ENCODE assay signal across 1 cellular context in genomic region chr2:28650261-28650584, GRCh38.
TF ChIP-seq lines count a peak whose summit lies in the region.

No MANE protein-coding gene starts in this region.

TF ChIP-seq in SK-N-SH treated with all-trans-retinoic acid at 6 μM for 48 hours, 23 proteins besides CTCF, POLR2A, EP300 and RAD21 (continued from another document):
- no peak for TF ChIP-seq PATZ1 (CRISPR knock-in tag; IDR thresholded peaks at IDR 0.05; ENCODE audit: borderline replicate concordance)
- no peak for TF ChIP-seq RARB (CRISPR knock-in tag; IDR thresholded peaks at IDR 0.05)
- TF ChIP-seq SNAI2 (CRISPR knock-in tag; IDR thresholded peaks at IDR 0.05) = no peak
- no peak for TF ChIP-seq OSR1 (CRISPR knock-in tag; IDR thresholded peaks at IDR 0.05)
- TF ChIP-seq PPARA (CRISPR knock-in tag; IDR thresholded peaks at IDR 0.05; ENCODE audit: borderline replicate concordance) = no peak
- no peak for TF ChIP-seq CSDC2 (CRISPR knock-in tag; IDR thresholded peaks at IDR 0.05)
- no peak for TF ChIP-seq ZFP30 (CRISPR knock-in tag; IDR thresholded peaks at IDR 0.05)
- TF ChIP-seq BACH2 (CRISPR knock-in tag; IDR thresholded peaks at IDR 0.05; ENCODE audit: borderline replicate concordance) = no peak
- TF ChIP-seq ZNF8 (CRISPR knock-in tag; IDR thresholded peaks at IDR 0.05) = no peak
- no peak for TF ChIP-seq GLIS3 (CRISPR knock-in tag; IDR thresholded peaks at IDR 0.05)
- TF ChIP-seq ISL1 (CRISPR knock-in tag; IDR thresholded peaks at IDR 0.05) = no peak
- no peak for TF ChIP-seq ESRRG (CRISPR knock-in tag; IDR thresholded peaks at IDR 0.05)
- TF ChIP-seq ZNF70 (CRISPR knock-in tag; IDR thresholded peaks at IDR 0.05) = no peak
- no peak for TF ChIP-seq ZC3H10 (CRISPR knock-in tag; IDR thresholded peaks at IDR 0.05)
